In the genomic region with DNA sequence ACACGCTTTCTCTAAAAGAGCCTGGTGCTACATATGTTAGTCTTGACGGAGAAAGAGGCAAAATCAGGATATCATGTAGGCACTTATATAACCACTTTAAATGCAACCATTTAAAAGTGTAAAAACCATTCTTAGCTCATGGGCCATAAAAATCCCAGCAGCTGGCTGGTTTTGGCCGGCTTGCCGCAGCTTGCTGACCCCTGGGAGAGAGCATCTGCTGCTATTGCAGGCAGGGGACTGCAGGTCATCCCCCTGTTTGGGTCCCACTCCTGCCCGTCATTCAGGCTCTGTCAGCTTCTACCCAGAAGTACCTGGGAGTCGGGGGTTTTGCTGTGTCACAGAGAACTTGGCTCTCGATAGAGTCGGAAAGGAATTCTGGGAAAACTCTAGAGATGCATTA, we compare ENCODE assay signal across 17 cellular contexts.
"Had no signal": no experiment of that assay in that cellular context is flagged by ENCODE, and none has a peak within 500 bp of the region (broad histone marks: within the 10 kb centered on the region; RNA-seq: fewer than 3 reads in every experiment).

No MANE protein-coding gene starts in this region.

- H3K4me1 ChIP-seq: left lung had no signal

- H3K4me3 ChIP-seq: left lung, skin epidermis, tibial nerve had no signal

- H3K27ac ChIP-seq: left lung, skin epidermis, tibial nerve had no signal

- ATAC-seq: activated T-cell treated with anti-CD3 and anti-CD28 coated beads, Interleukin-2, amount 50 U/mL, for 4 hours; left lung; natural killer cell treated with Interleukin-12 subunit alpha and Interleukin-12 subunit beta and Interleukin-15 and Interleukin-18, amount 100 ng/mL, for 72 hours; stimulated activated effector memory CD8-positive, alpha-beta T cell treated with anti-CD3 and anti-CD28 coated beads, Interleukin-12 subunit alpha, Interleukin-12 subunit beta, amount 100 ng/mL, for 72 hours; stimulated activated naive CD8-positive, alpha-beta T cell treated with anti-CD3 and anti-CD28 coated beads, Interleukin-15, amount 100 ng/mL, for 72 hours; T-cell had no signal

- H3K27me3 ChIP-seq: left lung, tibial nerve had no signal

- H3K36me3 ChIP-seq: left lung, tibial nerve had no signal

- H3K9me3 ChIP-seq: left lung, tibial nerve had no signal

- DNase-seq: activated naive CD4-positive, alpha-beta T cell treated with Interleukin-2 at 50 U/mL for 16 hours; activated naive CD8-positive, alpha-beta T cell treated with anti-CD3 and anti-CD28 coated beads for 36 hours; activated T-cell treated with anti-CD3 and anti-CD28 coated beads, Interleukin-2, amount 50 U/mL, for 4 hours; amniotic stem cell; cerebellar nuclear complex; cortex of kidney; kidney; left lung; mammary epithelial cell; nucleus accumbens; stimulated activated CD4-positive, alpha-beta T cell treated with anti-CD3 and anti-CD28 coated beads, Interleukin-1b, Interleukin-23, amount 100 ng/mL, for 48 hours; stimulated activated naive CD8-positive, alpha-beta T cell treated with anti-CD3 and anti-CD28 coated beads, Interleukin-15, amount 100 ng/mL, for 72 hours; T-cell had no signal
